Comparison of ENCODE assay signal across 20 cellular contexts in genomic region chr7:116562529-116563121, GRCh38.
"Had no signal": no experiment of that assay in that cellular context is flagged by ENCODE, and none has a peak within 500 bp of the region (broad histone marks: within the 10 kb centered on the region; RNA-seq: fewer than 3 reads in every experiment).

No MANE protein-coding gene starts in this region.

- H3K4me2 ChIP-seq: hepatocyte had no signal

- H3K79me2 ChIP-seq: hepatocyte, parathyroid adenoma had no signal

- H3K4me3 ChIP-seq: hepatocyte, left lung, right lobe of liver, skin epidermis, testis, upper lobe of right lung had no signal

- DNase-seq: activated CD4-positive, alpha-beta T cell treated with anti-CD3 and anti-CD28 coated beads, Interleukin-2, amount 50 U/mL, for 4 hours; activated CD8-positive, alpha-beta memory T cell treated with anti-CD3 and anti-CD28 coated beads for 24 hours; activated CD8-positive, alpha-beta memory T cell treated with anti-CD3 and anti-CD28 coated beads, Interleukin-2, amount 50 U/mL, for 4 hours; activated naive CD4-positive, alpha-beta T cell; activated T-cell treated with anti-CD3 and anti-CD28 coated beads, Interleukin-2, amount 50 U/mL, for 4 hours; amygdala; effector memory CD4-positive, alpha-beta T cell; foreskin melanocyte; immature natural killer cell; left lung; right lobe of liver; stimulated activated CD4-positive, alpha-beta T cell treated with anti-CD3 and anti-CD28 coated beads, Interleukin-15, amount 100 ng/mL, for 24 hours; stimulated activated naive B cell treated with anti-CD40 and anti-IgM and Interleukin-4, amounts not matched to agents 10 μg/mL and 1 μg/mL and 100 μg/mL, for 72 hours; T-helper 9 cell; testis; upper lobe of right lung had no signal

- H3K36me3 ChIP-seq: neutrophil, right lobe of liver had no signal

- ATAC-seq: activated T-cell treated with anti-CD3 and anti-CD28 coated beads, Interleukin-2, amount 50 U/mL, for 4 hours; left lung; right lobe of liver; stimulated activated naive B cell treated with anti-CD40 and anti-IgM and Interleukin-4, amounts not matched to agents 10 μg/mL and 1 μg/mL and 100 μg/mL, for 72 hours; upper lobe of right lung had no signal

- H3K27ac ChIP-seq: hepatocyte, left lung, neutrophil, parathyroid adenoma, right lobe of liver, skin epidermis, testis, upper lobe of right lung had no signal

- H3K9ac ChIP-seq: parathyroid adenoma had no signal

- H3K27me3 ChIP-seq: hepatocyte, left lung, right lobe of liver, testis, upper lobe of right lung had no signal

- H3K9me3 ChIP-seq: left lung, right lobe of liver, testis, upper lobe of right lung had no signal

- H2AFZ ChIP-seq: hepatocyte, parathyroid adenoma had no signal

- H3K4me1 ChIP-seq: left lung, parathyroid adenoma, right lobe of liver, testis, upper lobe of right lung had no signal
